ENCODE assay signal across 11 cellular contexts in the genomic region with DNA sequence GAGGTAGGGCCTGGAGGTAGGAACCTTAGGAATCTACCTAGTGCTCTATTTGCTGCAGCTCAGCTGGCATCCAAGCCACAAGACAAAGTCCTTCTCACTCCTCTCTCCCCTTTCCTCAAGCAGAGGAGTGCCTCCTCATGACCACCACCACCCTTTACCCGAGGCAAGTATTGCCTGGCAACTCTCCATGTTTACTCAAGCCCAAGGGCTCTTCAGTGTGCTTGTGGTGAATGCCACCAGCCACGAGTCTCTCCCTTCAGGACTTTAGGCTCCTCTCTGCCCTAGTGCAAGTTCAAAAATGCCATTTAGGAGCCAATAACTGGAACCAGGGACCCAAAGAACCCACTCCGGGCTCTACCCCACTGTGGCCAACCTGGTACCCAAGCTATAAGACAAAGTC.
"Had no signal": no experiment of that assay in that cellular context is flagged by ENCODE, and none has a peak within 500 bp of the region (broad histone marks: within the 10 kb centered on the region; RNA-seq: fewer than 3 reads in every experiment).

No MANE protein-coding gene starts in this region.

- H3K4me1 ChIP-seq: suprapubic skin had no signal

- H3K9me3 ChIP-seq: suprapubic skin had no signal

- ATAC-seq: activated CD4-positive, CD25-positive, alpha-beta regulatory T cell treated with anti-CD3 and anti-CD28 coated beads, Interleukin-2, amount 50 U/mL, for 24 hours; effector memory CD8-positive, alpha-beta T cell; sciatic nerve had no signal

- H3K36me3 ChIP-seq: suprapubic skin had no signal

- H3K27me3 ChIP-seq: suprapubic skin had no signal

- H3K4me3 ChIP-seq: suprapubic skin had no signal

- DNase-seq: activated naive CD4-positive, alpha-beta T cell treated with Interleukin-2 at 50 U/mL for 16 hours; anterior cingulate cortex; cerebellar nuclear complex; effector memory CD8-positive, alpha-beta T cell; foreskin melanocyte; kidney glomerular epithelial cell; nephron progenitor cell had no signal

- H3K27ac ChIP-seq: epithelial cell of prostate, suprapubic skin had no signal
